ENCODE assay signal across 8 cellular contexts in genomic region chr22:45072322-45072903, GRCh38.
DNase-seq lines count a peak whose midpoint lies in the region; ATAC-seq and TF ChIP-seq lines count a peak whose summit lies in the region.

No MANE protein-coding gene starts in this region.

- DNase-seq in EH (ENCODE audit: low read depth) (peak; percentile 72), cardiac fibroblast (ENCODE audit: low read depth in 2 of 2) (peak; percentile 27 to 72), WERI-Rb-1 (no peak), medulla oblongata (ENCODE audit: extremely low spot score) (no peak)

- H3K4me3 ChIP-seq in HUES64 (ENCODE audit: low read length) (peak overlapping the region; percentile 32), cardiac fibroblast (replicated peaks in 1 of 2; ENCODE audit: low read depth in 2 of 2, low read length in 2 of 2) (no peak overlapping the region), mesodermal cell (ENCODE audit: extremely low read depth, insufficient read depth, low read length, poor library complexity, severe bottlenecking) (peak overlapping the region; percentile 11), WERI-Rb-1 (ENCODE audit: low read depth, low read length) (no peak overlapping the region)

- H3K27ac ChIP-seq in HUES64 (ENCODE audit: low read depth, low read length) (no peak overlapping the region), mesodermal cell (ENCODE audit: low read depth, low read length, severe bottlenecking) (no peak overlapping the region), WERI-Rb-1 (no peak overlapping the region)

- WGBS in HUES64: 16% methylated on average over 17 of the region's 17 CpGs
- 12 to 13% methylated on average over 13 to 15 of the region's 17 CpGs for WGBS in mesodermal cell (ENCODE audit: insufficient coverage in 2 of 2), 2 experiments

- H3K36me3 ChIP-seq in HUES64 (ENCODE audit: insufficient read depth, low read length): no peaks in the 10 kb centered on the region
- H3K36me3 ChIP-seq in mesodermal cell (ENCODE audit: control insufficient read depth, insufficient read depth, low read length): no peaks in the 10 kb centered on the region
- H3K36me3 ChIP-seq in WERI-Rb-1: no peaks in the 10 kb centered on the region

- no peak overlapping the region for H3K9ac ChIP-seq in HUES64 (ENCODE audit: low read depth, low read length)

- no peak for TF ChIP-seq CTCF in cardiac fibroblast (IDR thresholded peaks at IDR 0.05; ENCODE audit: low read depth, low read length)
- no peak for TF ChIP-seq CTCF in WERI-Rb-1 (IDR thresholded peaks at IDR 0.05; ENCODE audit: low read depth, low read length)

- no peaks in the 10 kb centered on the region for H3K27me3 ChIP-seq in HUES64 (ENCODE audit: insufficient read depth, low read length)
- H3K27me3 ChIP-seq in WERI-Rb-1 (ENCODE audit: insufficient read depth, low read depth, severe bottlenecking): no peaks in the 10 kb centered on the region

- ATAC-seq in GM21737 (IDR thresholded peaks at IDR 0.05; ENCODE audit: unreplicated experiment): no peak
- ATAC-seq in HG02798 (IDR thresholded peaks at IDR 0.05; ENCODE audit: poor library complexity, unreplicated experiment): no peak

- H3K9me3 ChIP-seq in HUES64 (ENCODE audit: insufficient read depth, low read depth, low read length) (0 out of 2 replicates have a peak, but pooled peaks cover 3% of the 10 kb centered on the region), mesodermal cell (ENCODE audit: control insufficient read depth, low read length) (peaks cover 4% of the 10 kb centered on the region), WERI-Rb-1 (ENCODE audit: severe bottlenecking) (peaks cover 16% of the 10 kb centered on the region)

- H3K4me1 ChIP-seq in HUES64 (ENCODE audit: insufficient read depth, low read length) (peaks cover 14% of the 10 kb centered on the region; the same call in 1 of the 2 replicates), mesodermal cell (ENCODE audit: control insufficient read depth, insufficient read depth, low read length, poor library complexity, severe bottlenecking) (peaks cover 12% of the 10 kb centered on the region)

Comparison
In these comparisons a context has a peak if more than half of its experiments do, and no peak if none do; other contexts are left out.
1. DNase-seq: peak in EH (single experiment) and cardiac fibroblast (2 of 2); none in WERI-Rb-1 (single experiment) and medulla oblongata (single experiment).
2. H3K4me3 ChIP-seq: peak in HUES64 (single experiment) and mesodermal cell (single experiment); none in cardiac fibroblast (0 of 2) and WERI-Rb-1 (single experiment).